28 cellular contexts compared by ENCODE assay signal in the genomic region with DNA sequence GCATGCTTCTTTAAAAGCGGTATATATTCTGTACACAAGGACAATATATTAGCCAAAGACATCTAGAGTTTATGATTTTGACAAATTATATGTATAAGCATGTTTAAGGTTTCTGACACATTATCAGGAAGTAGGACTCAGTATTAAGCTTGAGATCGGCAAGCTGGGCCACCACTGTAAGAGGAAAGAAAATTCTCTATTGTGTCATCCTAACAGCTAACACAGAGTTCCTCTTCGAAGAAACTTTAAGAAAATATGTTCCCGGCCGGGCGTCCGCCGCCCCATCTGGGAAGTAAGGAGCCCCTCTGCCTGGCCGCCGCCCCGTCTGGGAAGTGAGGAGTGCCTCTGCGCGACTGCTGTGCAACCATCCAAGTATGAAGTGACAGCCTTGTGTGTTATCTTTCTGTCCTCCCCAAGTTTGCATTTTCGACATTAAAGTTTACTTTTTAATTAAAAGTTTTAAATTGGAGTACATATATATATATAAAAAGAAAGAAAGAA.
"Had no signal": no experiment of that assay in that cellular context is flagged by ENCODE, and none has a peak within 500 bp of the region (broad histone marks: within the 10 kb centered on the region; RNA-seq: fewer than 3 reads in every experiment).

No MANE protein-coding gene starts in this region.

- H3K27me3 Mint-ChIP-seq: activated naive CD8-positive, alpha-beta T cell treated with anti-CD3 and anti-CD28 coated beads for 36 hours; naive B cell had no signal

- H3K27ac Mint-ChIP-seq: activated naive CD4-positive, alpha-beta T cell treated with anti-CD3 and anti-CD28 coated beads for 36 hours; mesothelial cell of epicardium; nephron progenitor cell had no signal

- H3K27ac ChIP-seq: adrenal gland, body of pancreas, cardiac muscle cell, coronary artery, dorsolateral prefrontal cortex, gastrocnemius medialis, hepatocyte, pancreas, prostate gland, tibial nerve had no signal

- DNase-seq: activated CD4-positive, alpha-beta T cell treated with anti-CD3 and anti-CD28 coated beads for 4 hours; activated CD4-positive, alpha-beta T cell treated with anti-CD3 and anti-CD28 coated beads, Interleukin-2, amount 50 U/mL, for 4 hours; activated effector memory CD4-positive, alpha-beta T cell treated with anti-CD3 and anti-CD28 coated beads, Interleukin-2, amount 50 U/mL, for 16 hours; activated naive CD4-positive, alpha-beta T cell treated with anti-CD3 and anti-CD28 coated beads for 36 hours; activated naive CD8-positive, alpha-beta T cell treated with anti-CD3 and anti-CD28 coated beads for 36 hours; activated T-cell treated with anti-CD3 and anti-CD28 coated beads for 4 hours; aorta; body of pancreas; dorsolateral prefrontal cortex; effector memory CD4-positive, alpha-beta T cell; erythroblast; gastrocnemius medialis; glutamatergic neuron; islet precursor cell; left ventricle myocardium superior; naive B cell; nephron progenitor cell; nucleus accumbens; pancreas; retina; stimulated activated naive CD4-positive, alpha-beta T cell had no signal

- H3K36me3 Mint-ChIP-seq: activated naive CD8-positive, alpha-beta T cell treated with anti-CD3 and anti-CD28 coated beads for 36 hours had no signal

- ATAC-seq: body of pancreas, gastrocnemius medialis, left ventricle myocardium superior, pancreas had no signal

- H3K4me3 ChIP-seq: adrenal gland, body of pancreas, cardiac muscle cell, coronary artery, dorsolateral prefrontal cortex, gastrocnemius medialis, hepatocyte, pancreas, prostate gland, tibial nerve had no signal

- H3K9me3 ChIP-seq: adrenal gland, body of pancreas, gastrocnemius medialis, pancreas, prostate gland, tibial nerve had no signal

- H3K4me1 Mint-ChIP-seq: activated naive CD8-positive, alpha-beta T cell treated with anti-CD3 and anti-CD28 coated beads for 36 hours; mesothelial cell of epicardium; nephron progenitor cell had no signal

- H3K27me3 ChIP-seq: adrenal gland, body of pancreas, cardiac muscle cell, dorsolateral prefrontal cortex, gastrocnemius medialis, hepatocyte, pancreas, tibial nerve had no signal

- H3K36me3 ChIP-seq: adrenal gland, cardiac muscle cell, pancreas, prostate gland had no signal

- H3K4me3 Mint-ChIP-seq: activated naive CD4-positive, alpha-beta T cell treated with anti-CD3 and anti-CD28 coated beads for 36 hours; activated naive CD8-positive, alpha-beta T cell treated with anti-CD3 and anti-CD28 coated beads for 36 hours; mesothelial cell of epicardium; nephron progenitor cell had no signal

- H3K9me3 Mint-ChIP-seq: activated naive CD4-positive, alpha-beta T cell treated with anti-CD3 and anti-CD28 coated beads for 36 hours; activated naive CD8-positive, alpha-beta T cell treated with anti-CD3 and anti-CD28 coated beads for 36 hours; mesothelial cell of epicardium; naive B cell; nephron progenitor cell had no signal

- H3K4me1 ChIP-seq: body of pancreas, gastrocnemius medialis, pancreas, prostate gland, tibial nerve had no signal
